In the genomic region with DNA sequence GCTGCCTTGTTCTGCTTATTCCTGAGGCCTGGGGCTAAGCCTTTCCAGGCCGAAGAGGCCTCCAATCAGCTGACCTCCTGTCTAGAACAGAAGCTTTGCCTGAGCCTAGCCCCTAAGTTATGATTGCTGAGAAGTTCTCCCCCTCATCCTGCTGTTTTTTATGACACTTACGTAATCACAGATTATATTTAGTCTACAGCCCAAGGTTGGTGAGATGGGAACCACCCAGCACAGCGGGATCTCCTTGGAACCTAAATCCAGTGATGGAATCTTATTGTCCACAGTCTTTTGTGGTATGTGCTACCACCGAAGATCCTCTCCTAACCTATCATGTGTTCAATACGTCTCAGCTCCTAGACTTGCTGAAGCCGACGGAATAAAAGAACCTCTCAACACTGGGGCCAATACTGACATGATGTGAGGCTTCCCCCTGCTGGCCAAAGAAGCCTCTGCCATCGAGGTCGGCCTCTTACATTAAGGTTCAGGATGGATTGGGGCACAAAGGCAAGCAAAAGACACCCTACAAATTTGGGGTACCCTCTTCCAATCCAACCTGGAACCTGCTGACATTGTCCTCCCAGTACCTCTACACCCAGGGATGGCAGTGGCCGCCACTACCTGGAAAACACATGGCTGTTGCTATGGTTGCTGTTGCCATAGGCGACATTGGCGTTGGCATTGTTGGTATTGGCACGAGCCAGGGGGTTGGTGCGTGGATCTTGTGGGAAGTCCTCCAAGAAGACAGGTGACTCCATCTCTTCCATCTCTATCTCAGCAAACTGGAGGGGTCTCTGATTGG, we compare ENCODE assay signal across 8 cellular contexts. TPM values are rescaled to one million over a fixed set of nuclear protein-coding genes. Genes with fewer than 3 reads are reported as not detected.
DNase-seq lines count a peak whose midpoint lies in the region; ATAC-seq and TF ChIP-seq lines count a peak whose summit lies in the region.

No MANE protein-coding gene starts in this region.

- peak; percentile 86 for TF ChIP-seq CTCF in BJ (IDR thresholded peaks at IDR 0.05; ENCODE audit: insufficient read depth, low read depth, low read length)
- TF ChIP-seq CTCF in KMS-11 (conservative IDR thresholded peaks at IDR 0.05; ENCODE audit: low read depth, low read length): peak; percentile 99
- peak; percentile 84 for TF ChIP-seq CTCF in fibroblast of villous mesenchyme (IDR thresholded peaks at IDR 0.05; ENCODE audit: insufficient read depth, low read depth, low read length)
- peak; percentile 89 for TF ChIP-seq CTCF in osteocyte (IDR thresholded peaks at IDR 0.05)

- peaks cover 6% of the 10 kb centered on the region for H3K27me3 ChIP-seq in BJ (ENCODE audit: control insufficient read depth, insufficient read depth, low read length)
- no peaks in the 10 kb centered on the region for H3K27me3 ChIP-seq in KMS-11 (ENCODE audit: insufficient read depth, low read depth)

- H2AFZ ChIP-seq in KMS-11 (ENCODE audit: low read depth): peak overlapping the region; percentile 2; the same call in 1 of the 2 replicates

- no peaks in the 10 kb centered on the region for H3K36me3 ChIP-seq in BJ (ENCODE audit: control insufficient read depth, insufficient read depth, low read length)
- H3K36me3 ChIP-seq in KMS-11 (ENCODE audit: insufficient read depth): no peaks in the 10 kb centered on the region

- H3K27ac Mint-ChIP-seq in activated T-helper 17 cell treated with anti-CD3 and anti-CD28 coated beads, Interleukin-2, amount 50 U/mL, for 72 hours: no peak overlapping the region
- H3K27ac Mint-ChIP-seq in osteocyte (ENCODE audit: unreplicated experiment): no peak overlapping the region

- no peaks in the 10 kb centered on the region for H3K79me2 ChIP-seq in KMS-11 (ENCODE audit: insufficient read depth, low read depth)

- H3K4me1 Mint-ChIP-seq in activated T-helper 17 cell treated with anti-CD3 and anti-CD28 coated beads, Interleukin-2, amount 50 U/mL, for 72 hours: no peaks in the 10 kb centered on the region
- no peaks in the 10 kb centered on the region for H3K4me1 Mint-ChIP-seq in osteocyte (ENCODE audit: unreplicated experiment)

- H3K27ac ChIP-seq in KMS-11: no peak overlapping the region

- peak; percentile 89 for ATAC-seq in activated T-helper 17 cell treated with anti-CD3 and anti-CD28 coated beads, Interleukin-2, amount 50 U/mL, for 72 hours (replicated peaks)

- CTCF ChIA-PET in BJ (lab: Yijun Ruan, JAX): interaction anchor here (0.7 to 6.4 kb wide), 16 partner anchors 8 to 492 kb away, joined by 3 to 65 read pairs (median 4); no protein-coding TSS in a partner anchor

- H3K4me3 ChIP-seq in BJ (ENCODE audit: low read depth, low read length) (no peak overlapping the region), KMS-11 (IDR thresholded peaks at IDR 0.05; ENCODE audit: insufficient read depth, low read depth, low read length) (no peak overlapping the region), fibroblast of villous mesenchyme (ENCODE audit: low read depth, low read length) (no peak overlapping the region)

- H3K4me3 Mint-ChIP-seq in activated T-helper 17 cell treated with anti-CD3 and anti-CD28 coated beads, Interleukin-2, amount 50 U/mL, for 72 hours: no peak overlapping the region
- H3K4me3 Mint-ChIP-seq in osteocyte (ENCODE audit: unreplicated experiment): no peak overlapping the region

- DNase-seq in BJ (ENCODE audit: low read depth) (no peak), GM19238 (ENCODE audit: insufficient read length, low spot score) (peak; percentile 70), RPMI7951 (ENCODE audit: low read depth) (peak; percentile 60), fibroblast of villous mesenchyme (ENCODE audit: low read depth) (peak; percentile 77), osteocyte (ENCODE audit: extremely low spot score, unreplicated experiment) (no peak), ureter (ENCODE audit: low spot score) (peak; percentile 76)

- no peaks in the 10 kb centered on the region for H3K36me3 Mint-ChIP-seq in activated T-helper 17 cell treated with anti-CD3 and anti-CD28 coated beads, Interleukin-2, amount 50 U/mL, for 72 hours (ENCODE audit: low read depth)
- H3K36me3 Mint-ChIP-seq in osteocyte (ENCODE audit: unreplicated experiment): no peaks in the 10 kb centered on the region

- H3K4me1 ChIP-seq in KMS-11 (ENCODE audit: low read depth, poor library complexity, severe bottlenecking): peaks cover 4% of the 10 kb centered on the region

- POLR2A ChIA-PET in BJ (lab: Charles Lee): no interaction called here

- H3K9ac ChIP-seq in KMS-11: no peak overlapping the region

- no peak overlapping the region for H3K4me2 ChIP-seq in KMS-11

- no peaks in the 10 kb centered on the region for H4K20me1 ChIP-seq in KMS-11 (ENCODE audit: insufficient read depth)

- no peaks in the 10 kb centered on the region for H3K9me3 Mint-ChIP-seq in activated T-helper 17 cell treated with anti-CD3 and anti-CD28 coated beads, Interleukin-2, amount 50 U/mL, for 72 hours
- no peaks in the 10 kb centered on the region for H3K9me3 Mint-ChIP-seq in osteocyte (ENCODE audit: unreplicated experiment)

- no peaks in the 10 kb centered on the region for H3K27me3 Mint-ChIP-seq in activated T-helper 17 cell treated with anti-CD3 and anti-CD28 coated beads, Interleukin-2, amount 50 U/mL, for 72 hours
- H3K27me3 Mint-ChIP-seq in osteocyte (ENCODE audit: unreplicated experiment): peaks cover 19% of the 10 kb centered on the region

RNA-seq across cellular contexts. Expression of a gene that starts 19.3 kb away (rescaled TPM):
- polyA plus RNA-seq in BJ (2011; rRNA removed): 0.05 and 0.10 TPM in 2 replicates
- polyA minus RNA-seq in BJ (2011; rRNA and poly(A)+ RNA removed): 0.05 and 0.28 TPM in 2 replicates
- 0.60 and 0.68 TPM in 2 replicates for total RNA-seq in RPMI7951 (2014; rRNA removed; shearing (Covaris generic))
- 100 to 1,000 TPM in 1 of 2 donors, 10 to 100 TPM in 1; 64.2 to 102 TPM for total RNA-seq in activated T-helper 17 cell treated with anti-CD3 and anti-CD28 coated beads, Interleukin-2, amount 50 U/mL, for 72 hours
- total RNA-seq in fibroblast of villous mesenchyme (under 0.01 and 0.32 TPM in 2 replicates), osteocyte (0.63 and 0.97 TPM in 2 replicates), ureter (10.7 TPM)

Comparison
In these comparisons a context has a peak if more than half of its experiments do, and no peak if none do; other contexts are left out.
1. DNase-seq: peak in GM19238 (single experiment), RPMI7951 (single experiment), fibroblast of villous mesenchyme (single experiment) and ureter (single experiment); none in BJ (single experiment) and osteocyte (single experiment).
2. Peak in every context shown above with its lines, with median percentiles within 50 percentile points of each other: CTCF ChIP-seq.